36 cellular contexts compared by ENCODE assay signal in the genomic region with DNA sequence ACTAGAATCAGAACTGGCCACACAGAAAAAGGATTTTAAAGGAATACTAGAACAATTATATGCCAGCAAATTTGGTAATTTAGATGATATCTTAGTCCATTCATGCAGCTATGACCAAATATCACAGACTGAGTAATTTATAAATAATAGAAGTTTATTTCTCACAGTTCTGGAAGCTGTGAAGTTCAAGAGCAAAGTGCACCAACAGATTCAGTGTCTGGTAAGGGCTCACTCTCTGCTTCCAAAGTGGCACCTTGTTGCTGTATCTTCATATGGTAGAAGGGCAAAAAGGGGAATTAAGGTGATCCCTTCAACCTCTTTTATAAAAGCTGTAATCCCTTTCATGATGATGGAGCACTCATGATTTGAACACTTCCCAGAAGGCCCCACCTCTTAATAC.
"Had no signal": no experiment of that assay in that cellular context is flagged by ENCODE, and none has a peak within 500 bp of the region (broad histone marks: within the 10 kb centered on the region; RNA-seq: fewer than 3 reads in every experiment).

No MANE protein-coding gene starts in this region.

- ATAC-seq: activated CD8-positive, alpha-beta T cell treated with anti-CD3 and anti-CD28 coated beads for 36 hours; activated naive CD8-positive, alpha-beta T cell treated with anti-CD3 and anti-CD28 coated beads, Interleukin-2, amount 50 U/mL, for 24 hours; activated T-cell treated with anti-CD3 and anti-CD28 coated beads, Interleukin-2, amount 50 U/mL, for 4 hours; activated T-cell treated with anti-CD3 and anti-CD28 coated beads, Interleukin-2, amount 50 U/mL, for 72 hours had no signal

- FAIRE-seq: bronchial epithelial cell, TTC549 had no signal

- H3K4me3 ChIP-seq: ascending aorta, cardiac muscle cell had no signal

- H3K27me3 Mint-ChIP-seq: activated B cell treated with CpG ODN at 0.5 μM for 24 hours; activated CD4-positive, alpha-beta T cell treated with anti-CD3 and anti-CD28 coated beads, Interleukin-2, amount 10 ng/mL, durations not matched to agents 24 days and 14 days; activated CD8-positive, alpha-beta T cell treated with anti-CD3 and anti-CD28 coated beads for 36 hours; activated naive CD4-positive, alpha-beta T cell treated with anti-CD3 and anti-CD28 coated beads, Interleukin-2, amount 10 ng/mL, durations not matched to agents 7 days and 5 days; activated naive CD4-positive, alpha-beta T cell treated with anti-CD3 and anti-CD28 coated beads, Interleukin-2, amount 50 U/mL, for 24 hours; activated naive CD8-positive, alpha-beta T cell; activated naive CD8-positive, alpha-beta T cell treated with anti-CD3 and anti-CD28 coated beads, Interleukin-2, amount 10 ng/mL, durations not matched to agents 7 days and 5 days; activated naive CD8-positive, alpha-beta T cell treated with anti-CD3 and anti-CD28 coated beads, Interleukin-2, amount 50 U/mL, for 24 hours; brain had no signal

- H3K4me1 Mint-ChIP-seq: activated naive CD4-positive, alpha-beta T cell treated with anti-CD3 and anti-CD28 coated beads, Interleukin-2, amount 10 ng/mL, durations not matched to agents 7 days and 5 days; activated naive CD4-positive, alpha-beta T cell treated with anti-CD3 and anti-CD28 coated beads, Interleukin-2, amount 50 U/mL, for 24 hours had no signal

- H3K27ac Mint-ChIP-seq: activated B cell treated with CpG ODN at 0.5 μM for 24 hours; activated CD4-positive, alpha-beta T cell treated with anti-CD3 and anti-CD28 coated beads, Interleukin-2, amount 10 ng/mL, durations not matched to agents 24 days and 14 days; activated CD8-positive, alpha-beta T cell treated with anti-CD3 and anti-CD28 coated beads for 36 hours; activated naive CD4-positive, alpha-beta T cell treated with anti-CD3 and anti-CD28 coated beads, Interleukin-2, amount 50 U/mL, for 24 hours; activated naive CD8-positive, alpha-beta T cell; activated naive CD8-positive, alpha-beta T cell treated with anti-CD3 and anti-CD28 coated beads, Interleukin-2, amount 10 ng/mL, durations not matched to agents 7 days and 5 days; activated naive CD8-positive, alpha-beta T cell treated with anti-CD3 and anti-CD28 coated beads, Interleukin-2, amount 50 U/mL, for 24 hours; activated T-helper 1 cell treated with anti-CD3 and anti-CD28 coated beads, Interleukin-12 subunit alpha, Interleukin-12 subunit beta, Interleukin-2, Interleukin-4 antibody, amounts not matched to agents 30 ng/mL and 10 ng/mL and 1 ng/mL, durations not matched to agents 14 hours and 24 hours and 36 hours; activated T-helper 2 cell treated with anti-CD3 and anti-CD28 coated beads, Interferon-gamma antibody, Interleukin-2, Interleukin-4, amounts not matched to agents 10 μg/mL and 5 μg/mL and 100 μg/mL, durations not matched to agents 14 hours and 24 hours and 36 hours; T-helper 1 cell treated with Interleukin-12 subunit alpha and Interleukin-12 subunit beta and Interleukin-4 antibody, amounts not matched to agents 30 μg/mL and 1 μg/mL, for 36 hours; T-helper 2 cell treated with Interferon-gamma antibody and Interleukin-4, amounts not matched to agents 5 μg/mL and 100 μg/mL, for 36 hours had no signal

- DNase-seq: activated B cell treated with CpG ODN at 0.5 μM for 24 hours; activated CD4-positive, alpha-beta T cell treated with anti-CD3 and anti-CD28 coated beads for 4 hours; activated CD4-positive, alpha-beta T cell treated with anti-CD3 and anti-CD28 coated beads, Interleukin-2, amount 10 ng/mL, durations not matched to agents 24 days and 14 days; activated CD4-positive, alpha-beta T cell treated with anti-CD3 and anti-CD28 coated beads, Interleukin-2, amount 50 U/mL, for 1 hour; activated CD4-positive, alpha-beta T cell treated with anti-CD3 and anti-CD28 coated beads, Interleukin-2, amount 50 U/mL, for 4 hours; activated CD4-positive, CD25-positive, alpha-beta regulatory T cell treated with anti-CD3 and anti-CD28 coated beads, Interleukin-2, amount 50 U/mL, for 72 hours; activated CD8-positive, alpha-beta memory T cell treated with anti-CD3 and anti-CD28 coated beads, Interleukin-2, amount 50 U/mL, for 4 hours; activated CD8-positive, alpha-beta T cell treated with anti-CD3 and anti-CD28 coated beads for 36 hours; activated effector memory CD4-positive, alpha-beta T cell treated with Interleukin-2 at 50 U/mL for 16 hours; activated gamma-delta T cell; activated naive CD4-positive, alpha-beta T cell treated with anti-CD3 and anti-CD28 coated beads, Interleukin-2, amount 10 ng/mL, durations not matched to agents 7 days and 5 days; activated naive CD4-positive, alpha-beta T cell treated with Interleukin-2 at 50 U/mL for 16 hours; activated naive CD8-positive, alpha-beta T cell treated with anti-CD3 and anti-CD28 coated beads, Interleukin-2, amount 10 ng/mL, durations not matched to agents 7 days and 5 days; activated naive CD8-positive, alpha-beta T cell treated with anti-CD3 and anti-CD28 coated beads, Interleukin-2, amount 50 U/mL, for 24 hours; activated T-cell treated with anti-CD3 and anti-CD28 coated beads for 4 hours; activated T-cell treated with anti-CD3 and anti-CD28 coated beads, Interleukin-2, amount 50 U/mL, for 1 hour; activated T-cell treated with anti-CD3 and anti-CD28 coated beads, Interleukin-2, amount 50 U/mL, for 4 hours; activated T-cell treated with anti-CD3 and anti-CD28 coated beads, Interleukin-2, amount 50 U/mL, for 72 hours; amygdala; anterior cingulate cortex; caudate nucleus; T-helper 1 cell; T-helper 2 cell; T-helper 9 cell had no signal

- H3K27ac ChIP-seq: ascending aorta, cardiac muscle cell, VCaP had no signal

- H3K4me3 Mint-ChIP-seq: activated B cell treated with CpG ODN at 0.5 μM for 24 hours; activated CD4-positive, alpha-beta T cell treated with anti-CD3 and anti-CD28 coated beads, Interleukin-2, amount 10 ng/mL, durations not matched to agents 24 days and 14 days; activated CD8-positive, alpha-beta T cell treated with anti-CD3 and anti-CD28 coated beads for 36 hours; activated naive CD4-positive, alpha-beta T cell treated with anti-CD3 and anti-CD28 coated beads, Interleukin-2, amount 10 ng/mL, durations not matched to agents 7 days and 5 days; activated naive CD4-positive, alpha-beta T cell treated with anti-CD3 and anti-CD28 coated beads, Interleukin-2, amount 50 U/mL, for 24 hours; activated naive CD8-positive, alpha-beta T cell; activated naive CD8-positive, alpha-beta T cell treated with anti-CD3 and anti-CD28 coated beads, Interleukin-2, amount 10 ng/mL, durations not matched to agents 7 days and 5 days; activated naive CD8-positive, alpha-beta T cell treated with anti-CD3 and anti-CD28 coated beads, Interleukin-2, amount 50 U/mL, for 24 hours; activated T-cell treated with anti-CD3 and anti-CD28 coated beads, Interleukin-2, amount 50 U/mL, for 4 hours; activated T-cell treated with anti-CD3 and anti-CD28 coated beads, Interleukin-2, amount 50 U/mL, for 72 hours; activated T-helper 1 cell treated with anti-CD3 and anti-CD28 coated beads, Interleukin-12 subunit alpha, Interleukin-12 subunit beta, Interleukin-2, Interleukin-4 antibody, amounts not matched to agents 30 ng/mL and 10 ng/mL and 1 ng/mL, durations not matched to agents 14 hours and 24 hours and 36 hours; brain; T-helper 1 cell treated with Interleukin-12 subunit alpha and Interleukin-12 subunit beta and Interleukin-4 antibody, amounts not matched to agents 30 μg/mL and 1 μg/mL, for 36 hours; T-helper 2 cell treated with Interferon-gamma antibody and Interleukin-4, amounts not matched to agents 5 μg/mL and 100 μg/mL, for 36 hours had no signal

- H3K4me1 ChIP-seq: ascending aorta had no signal

- H3K27me3 ChIP-seq: ascending aorta, cardiac muscle cell had no signal
